ENCODE assay signal across 28 cellular contexts in the genomic region with DNA sequence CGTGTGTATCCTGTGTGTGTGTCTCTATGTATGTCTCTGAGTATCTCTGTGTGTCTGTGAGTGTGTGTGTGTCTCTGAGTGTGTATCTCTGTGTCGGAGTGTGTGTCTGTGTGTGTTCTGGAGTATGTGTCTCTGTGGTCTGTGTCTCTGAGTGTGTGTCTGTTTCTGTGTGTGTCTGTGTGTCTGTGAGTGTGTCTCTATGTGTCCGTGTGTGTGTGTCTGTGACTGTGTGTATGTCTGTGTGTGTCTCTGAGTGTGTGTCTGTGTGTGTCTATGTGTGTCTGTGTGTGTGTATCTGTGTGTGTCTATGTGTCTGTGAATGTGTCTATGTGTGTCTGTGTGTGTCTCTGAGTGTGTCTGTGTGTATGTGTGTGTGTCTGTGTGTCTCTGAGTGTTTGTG.
"Had no signal": no experiment of that assay in that cellular context is flagged by ENCODE, and none has a peak within 500 bp of the region (broad histone marks: within the 10 kb centered on the region; RNA-seq: fewer than 3 reads in every experiment).

No MANE protein-coding gene starts in this region.

- H3K36me3 Mint-ChIP-seq: activated naive CD4-positive, alpha-beta T cell treated with anti-CD3 and anti-CD28 coated beads, Interleukin-2, amount 10 ng/mL, durations not matched to agents 7 days and 5 days; activated naive CD8-positive, alpha-beta T cell had no signal

- H3K4me1 Mint-ChIP-seq: activated CD4-positive, alpha-beta T cell treated with anti-CD3 and anti-CD28 coated beads, Interleukin-2, amount 10 ng/mL, durations not matched to agents 24 days and 14 days; activated naive CD4-positive, alpha-beta T cell treated with anti-CD3 and anti-CD28 coated beads, Interleukin-2, amount 10 ng/mL, durations not matched to agents 7 days and 5 days; activated naive CD8-positive, alpha-beta T cell treated with anti-CD3 and anti-CD28 coated beads, Interleukin-2, amount 50 U/mL, for 24 hours; central memory CD8-positive, alpha-beta T cell had no signal

- H3K4me3 Mint-ChIP-seq: activated CD4-positive, alpha-beta T cell treated with anti-CD3 and anti-CD28 coated beads, Interleukin-2, amount 10 ng/mL, durations not matched to agents 24 days and 14 days; activated CD8-positive, alpha-beta T cell treated with anti-CD3 and anti-CD28 coated beads for 36 hours; activated naive CD4-positive, alpha-beta T cell treated with anti-CD3 and anti-CD28 coated beads, Interleukin-2, amount 10 ng/mL, durations not matched to agents 7 days and 5 days; activated naive CD8-positive, alpha-beta T cell; activated naive CD8-positive, alpha-beta T cell treated with anti-CD3 and anti-CD28 coated beads, Interleukin-2, amount 50 U/mL, for 24 hours; activated T-cell treated with anti-CD3 and anti-CD28 coated beads, Interleukin-2, amount 50 U/mL, for 4 hours; central memory CD8-positive, alpha-beta T cell; T-helper 1 cell treated with Interleukin-12 subunit alpha and Interleukin-12 subunit beta and Interleukin-4 antibody, amounts not matched to agents 30 μg/mL and 1 μg/mL, for 36 hours; T-helper 2 cell treated with Interferon-gamma antibody and Interleukin-4, amounts not matched to agents 5 μg/mL and 100 μg/mL, for 36 hours had no signal

- ATAC-seq: activated CD8-positive, alpha-beta T cell treated with anti-CD3 and anti-CD28 coated beads for 36 hours; activated naive CD8-positive, alpha-beta T cell treated with anti-CD3 and anti-CD28 coated beads, Interleukin-2, amount 50 U/mL, for 24 hours; activated T-cell treated with anti-CD3 and anti-CD28 coated beads, Interleukin-2, amount 50 U/mL, for 4 hours; Panc1 had no signal

- H3K9me3 ChIP-seq: SJSA1, SK-N-SH had no signal

- H3K9me2 ChIP-seq: SK-N-SH had no signal

- H3K4me2 ChIP-seq: SK-N-SH had no signal

- H3K27ac Mint-ChIP-seq: activated CD4-positive, alpha-beta T cell treated with anti-CD3 and anti-CD28 coated beads, Interleukin-2, amount 10 ng/mL, durations not matched to agents 24 days and 14 days; activated CD8-positive, alpha-beta T cell treated with anti-CD3 and anti-CD28 coated beads for 36 hours; activated naive CD4-positive, alpha-beta T cell treated with anti-CD3 and anti-CD28 coated beads, Interleukin-2, amount 10 ng/mL, durations not matched to agents 7 days and 5 days; activated naive CD8-positive, alpha-beta T cell; activated naive CD8-positive, alpha-beta T cell treated with anti-CD3 and anti-CD28 coated beads, Interleukin-2, amount 50 U/mL, for 24 hours; T-helper 1 cell treated with Interleukin-12 subunit alpha and Interleukin-12 subunit beta and Interleukin-4 antibody, amounts not matched to agents 30 μg/mL and 1 μg/mL, for 36 hours; T-helper 2 cell treated with Interferon-gamma antibody and Interleukin-4, amounts not matched to agents 5 μg/mL and 100 μg/mL, for 36 hours had no signal

- FAIRE-seq: TTC549 had no signal

- H3K36me3 ChIP-seq: brain microvascular endothelial cell, cardiac muscle cell, SJSA1 had no signal

- DNase-seq: activated CD4-positive, alpha-beta T cell treated with anti-CD3 and anti-CD28 coated beads, Interleukin-2, amount 10 ng/mL, durations not matched to agents 24 days and 14 days; activated CD4-positive, alpha-beta T cell treated with anti-CD3 and anti-CD28 coated beads, Interleukin-2, amount 50 U/mL, for 4 hours; activated CD8-positive, alpha-beta T cell treated with anti-CD3 and anti-CD28 coated beads for 36 hours; activated effector memory CD4-positive, alpha-beta T cell treated with Interleukin-2 at 50 U/mL for 16 hours; activated naive CD4-positive, alpha-beta T cell treated with anti-CD3 and anti-CD28 coated beads, Interleukin-2, amount 10 ng/mL, durations not matched to agents 7 days and 5 days; activated naive CD8-positive, alpha-beta T cell treated with anti-CD3 and anti-CD28 coated beads, Interleukin-2, amount 50 U/mL, for 24 hours; activated T-cell treated with anti-CD3 and anti-CD28 coated beads, Interleukin-2, amount 50 U/mL, for 4 hours; anterior cingulate cortex; brain microvascular endothelial cell; NCI-H1105; NCI-H1417 treated with DMSO at 0.1 percent for 48 hours; NCI-H1930; NCI-H2081 treated with DMSO at 0.1 percent for 48 hours; NCI-H226; NCI-H446 treated with DMSO at 0.1 percent for 48 hours; NCI-H524; NCI-H69; NCI-H82; SHP77; SK-N-SH had no signal

- H3K4me3 ChIP-seq: cardiac muscle cell, SJSA1 had no signal

- H3K27ac ChIP-seq: brain microvascular endothelial cell, cardiac muscle cell, SJSA1 had no signal

- H3K9me3 Mint-ChIP-seq: activated CD4-positive, alpha-beta T cell treated with anti-CD3 and anti-CD28 coated beads, Interleukin-2, amount 10 ng/mL, durations not matched to agents 24 days and 14 days; activated CD8-positive, alpha-beta T cell treated with anti-CD3 and anti-CD28 coated beads for 36 hours; activated naive CD4-positive, alpha-beta T cell treated with anti-CD3 and anti-CD28 coated beads, Interleukin-2, amount 10 ng/mL, durations not matched to agents 7 days and 5 days; activated naive CD8-positive, alpha-beta T cell treated with anti-CD3 and anti-CD28 coated beads, Interleukin-2, amount 50 U/mL, for 24 hours; activated T-cell treated with anti-CD3 and anti-CD28 coated beads, Interleukin-2, amount 50 U/mL, for 4 hours; central memory CD8-positive, alpha-beta T cell; T-helper 1 cell treated with Interleukin-12 subunit alpha and Interleukin-12 subunit beta and Interleukin-4 antibody, amounts not matched to agents 30 μg/mL and 1 μg/mL, for 36 hours; T-helper 2 cell treated with Interferon-gamma antibody and Interleukin-4, amounts not matched to agents 5 μg/mL and 100 μg/mL, for 36 hours had no signal

- H3K9ac ChIP-seq: SK-N-SH had no signal
